9 cellular contexts compared by ENCODE assay signal in genomic region chr9:134592018-134592818, GRCh38. TPM values are rescaled to one million over a fixed set of nuclear protein-coding genes. Genes with fewer than 3 reads are reported as not detected.
A peak's percentile ranks its signal among the peaks of the same experiment; 100 is the strongest.
DNase-seq lines count a peak whose midpoint lies in the region; ATAC-seq and TF ChIP-seq lines count a peak whose summit lies in the region.
"Had no signal": no experiment of that assay in that cellular context is flagged by ENCODE, and none has a peak within 500 bp of the region (broad histone marks: within the 10 kb centered on the region; RNA-seq: fewer than 3 reads in every experiment).

No MANE protein-coding gene starts in this region.

- peaks cover 0 to 9% (median 0%) of the 10 kb centered on the region in 3 donors for H3K4me1 ChIP-seq in gastroesophageal sphincter

- no peak for TF ChIP-seq POLR2A in gastroesophageal sphincter (IDR thresholded peaks at IDR 0.05)

- no peaks in the 10 kb centered on the region for H3K27me3 ChIP-seq in gastroesophageal sphincter

- peaks cover 34% of the 10 kb centered on the region for H3K27me3 Mint-ChIP-seq in T-helper 17 cell

- peak; percentile 95 for DNase-seq in EH (ENCODE audit: low read depth)
- peak; percentile 39 for DNase-seq in retina
- no peak for DNase-seq in nucleus accumbens (lab: John Stamatoyannopoulos, UW)
- DNase-seq in stimulated activated CD4-positive, alpha-beta T cell treated with anti-CD3 and anti-CD28 coated beads, Interleukin-15, amount 100 ng/mL, for 24 hours: no peak
- DNase-seq in T-helper 17 cell: no peak

- H3K4me3 Mint-ChIP-seq in T-helper 17 cell: no peak overlapping the region
- H3K4me3 Mint-ChIP-seq: activated naive CD4-positive, alpha-beta T cell treated with anti-CD3 and anti-CD28 coated beads, Interleukin-2, amount 50 U/mL, for 24 hours had no signal

- no peaks in the 10 kb centered on the region for H3K36me3 ChIP-seq in gastroesophageal sphincter

- H3K4me3 ChIP-seq in gastroesophageal sphincter: no peak overlapping the region

- H3K9me3 ChIP-seq in gastroesophageal sphincter (no peaks in the 10 kb centered on the region), T-helper 17 cell (ENCODE audit: control insufficient read depth, low read length, poor library complexity, severe bottlenecking) (no peaks in the 10 kb centered on the region)

- H3K27ac ChIP-seq in gastroesophageal sphincter: peak overlapping the region in 3 of 4 donors; percentile 37 to 67 (median 49)

- no peaks in the 10 kb centered on the region for H3K4me1 Mint-ChIP-seq in T-helper 17 cell
- H3K4me1 Mint-ChIP-seq: activated naive CD4-positive, alpha-beta T cell treated with anti-CD3 and anti-CD28 coated beads, Interleukin-2, amount 50 U/mL, for 24 hours had no signal

- WGBS in gastroesophageal sphincter (ENCODE audit: low coverage in 1 of 2), 2 donors: 20 to 40% methylated on average over 1 of the region's 34 CpGs

- no peak for TF ChIP-seq CTCF in gastroesophageal sphincter (IDR thresholded peaks at IDR 0.05)

- H3K27ac Mint-ChIP-seq in T-helper 17 cell: no peak overlapping the region
- H3K27ac Mint-ChIP-seq: activated naive CD4-positive, alpha-beta T cell treated with anti-CD3 and anti-CD28 coated beads, Interleukin-2, amount 50 U/mL, for 24 hours had no signal

- no peak for TF ChIP-seq EP300 in gastroesophageal sphincter (IDR thresholded peaks at IDR 0.05)

- H3K36me3 Mint-ChIP-seq in T-helper 17 cell (ENCODE audit: low read depth): no peaks in the 10 kb centered on the region
- H3K36me3 Mint-ChIP-seq: activated naive CD4-positive, alpha-beta T cell treated with anti-CD3 and anti-CD28 coated beads, Interleukin-2, amount 50 U/mL, for 24 hours had no signal

- ATAC-seq in SK-N-SH treated with all-trans-retinoic acid at 6 μM for 48 hours: peak; percentile 46
- ATAC-seq in gastroesophageal sphincter: peak; percentile 74
- no peak for ATAC-seq in HG03432 (IDR thresholded peaks at IDR 0.05; ENCODE audit: unreplicated experiment)
- ATAC-seq in T-helper 17 cell: no peak

TF ChIP-seq in SK-N-SH treated with all-trans-retinoic acid at 6 μM for 48 hours, 23 proteins besides CTCF, POLR2A, EP300 and RAD21:
- TF ChIP-seq TOX (CRISPR knock-in tag; IDR thresholded peaks at IDR 0.05; ENCODE audit: borderline replicate concordance) (no peak), CREB5 (CRISPR knock-in tag; IDR thresholded peaks at IDR 0.05; ENCODE audit: low read depth) (no peak), TSHZ2 (CRISPR knock-in tag; IDR thresholded peaks at IDR 0.05) (no peak)

RNA-seq across cellular contexts. Expression of gene COL5A1, which starts 49.4 kb away (rescaled TPM):
- total RNA-seq in gastroesophageal sphincter (10 to 100 TPM; 48.5 to 86.4 (median 74.9) TPM), T-helper 17 cell (1 to 10 TPM; 3.3 to 4.2 TPM)

Comparison
In these comparisons a context has a peak if more than half of its experiments do, and no peak if none do; other contexts are left out.
1. DNase-seq: peak in EH (single experiment) and retina (single experiment); none in nucleus accumbens (0 of 56), stimulated activated CD4-positive, alpha-beta T cell treated with anti-CD3 and anti-CD28 coated beads, Interleukin-15, amount 100 ng/mL, for 24 hours (single experiment) and T-helper 17 cell (0 of 3).
2. ATAC-seq: peak in SK-N-SH treated with all-trans-retinoic acid at 6 μM for 48 hours (single experiment) and gastroesophageal sphincter (single experiment); none in HG03432 (single experiment) and T-helper 17 cell (single experiment).
3. RNA of gene COL5A1, which starts 49.4 kb away (total RNA-seq): 48.5 to 86.4 TPM in gastroesophageal sphincter; 3.3 to 4.2 TPM in T-helper 17 cell; every median in the first group is over 4 times any median in the second.